In genomic region chr3:12965999-12966846, GRCh38 we compare ENCODE assay signal across 9 cellular contexts.
DNase-seq lines count a peak whose midpoint lies in the region; ATAC-seq and TF ChIP-seq lines count a peak whose summit lies in the region.
"Had no signal": no experiment of that assay in that cellular context is flagged by ENCODE, and none has a peak within 500 bp of the region (broad histone marks: within the 10 kb centered on the region; RNA-seq: fewer than 3 reads in every experiment).

No MANE protein-coding gene starts in this region.

- no peak overlapping the region for H3K18ac ChIP-seq in mesendoderm (ENCODE audit: low read length)

- H3K9ac ChIP-seq in mesendoderm (ENCODE audit: low read length), result peak overlapping the region; percentile 75

- H3K27me3 ChIP-seq in breast epithelium, result no peaks in the 10 kb centered on the region
- no peaks in the 10 kb centered on the region for H3K27me3 ChIP-seq in mesendoderm (ENCODE audit: insufficient read depth, low read length, poor library complexity)
- no peaks in the 10 kb centered on the region for H3K27me3 ChIP-seq in upper lobe of right lung

- peak overlapping the region; percentile 94 for H3K56ac ChIP-seq in mesendoderm (ENCODE audit: low read length)

- H3K4me1 ChIP-seq in breast epithelium, result peaks cover 0 to 6% of the 10 kb centered on the region in 2 donors
- H3K4me1 ChIP-seq in mesendoderm (ENCODE audit: control insufficient read depth, low read depth, low read length), result peaks cover 4% of the 10 kb centered on the region
- peaks cover 51% of the 10 kb centered on the region for H3K4me1 ChIP-seq in upper lobe of right lung

- H2BK5ac ChIP-seq in mesendoderm (ENCODE audit: low read length), result no peak overlapping the region

- no peak overlapping the region for H2AK5ac ChIP-seq in mesendoderm (ENCODE audit: low read length)

- WGBS in mesendoderm (ENCODE audit: extremely low coverage, insufficient coverage, low lambda C conversion rate), result no CpG with 5 or more reads among the region's 11 CpGs

- H2BK120ac ChIP-seq in mesendoderm (ENCODE audit: low read depth, low read length), result no peak overlapping the region

- no peaks in the 10 kb centered on the region for H3K27me3 Mint-ChIP-seq in activated T-cell treated with anti-CD3 and anti-CD28 coated beads, Interleukin-2, amount 50 U/mL, for 4 hours (ENCODE audit: low read depth)

- TF ChIP-seq POLR2A in breast epithelium (IDR thresholded peaks at IDR 0.05), result no peak

- peaks cover 36% of the 10 kb centered on the region for H3K79me1 ChIP-seq in mesendoderm (ENCODE audit: low read length)

- H3K27ac ChIP-seq in breast epithelium, result peak overlapping the region; percentile 66 to 76
- no peak overlapping the region for H3K27ac ChIP-seq in mesendoderm (ENCODE audit: low read depth, low read length)
- no peak overlapping the region for H3K27ac ChIP-seq in upper lobe of right lung

- H3K9me3 ChIP-seq in breast epithelium (no peaks in the 10 kb centered on the region), upper lobe of right lung (no peaks in the 10 kb centered on the region)

- H3K23ac ChIP-seq in mesendoderm (ENCODE audit: low read length), result peak overlapping the region; percentile 69

- H3K4me3 ChIP-seq in breast epithelium, result peak overlapping the region; percentile 71 to 88 (median 73)
- peak overlapping the region; percentile 58 for H3K4me3 ChIP-seq in mesendoderm (ENCODE audit: low read length)
- peak overlapping the region; percentile 87 for H3K4me3 ChIP-seq in upper lobe of right lung

- intact Hi-C loops in breast epithelium (cut with DNase I; ENCODE audit: low total_unique reads), result loop anchor here (5.0 kb wide), 1 partner anchor 1309 kb away; no protein-coding TSS in a partner anchor
- intact Hi-C loops in upper lobe of right lung (cut with DNase I), result no loop called here

- no peak overlapping the region for H4K8ac ChIP-seq in mesendoderm (ENCODE audit: low read depth, low read length)

- H3K4me2 ChIP-seq in mesendoderm (ENCODE audit: low read length), result peak overlapping the region; percentile 78

- H3K36me3 ChIP-seq in breast epithelium, result no peaks in the 10 kb centered on the region
- no peaks in the 10 kb centered on the region for H3K36me3 ChIP-seq in mesendoderm (ENCODE audit: control insufficient read depth, insufficient read depth, low read length)
- no peaks in the 10 kb centered on the region for H3K36me3 ChIP-seq in upper lobe of right lung

- H3K4me3 Mint-ChIP-seq in activated T-cell treated with anti-CD3 and anti-CD28 coated beads, Interleukin-2, amount 50 U/mL, for 4 hours, result peak overlapping the region; percentile 83

- no peaks in the 10 kb centered on the region for H3K9me3 Mint-ChIP-seq in activated T-cell treated with anti-CD3 and anti-CD28 coated beads, Interleukin-2, amount 50 U/mL, for 4 hours

- peaks cover 23% of the 10 kb centered on the region for H3K79me2 ChIP-seq in mesendoderm (ENCODE audit: control insufficient read depth, insufficient read depth, low read length)

- no peak overlapping the region for H2BK15ac ChIP-seq in mesendoderm (replicated peaks; ENCODE audit: low read depth)

- no peak for TF ChIP-seq CTCF in breast epithelium (IDR thresholded peaks at IDR 0.05)
- TF ChIP-seq CTCF in upper lobe of right lung (IDR thresholded peaks at IDR 0.05), result no peak

- peaks cover 2% of the 10 kb centered on the region for H3K36me3 Mint-ChIP-seq in activated T-cell treated with anti-CD3 and anti-CD28 coated beads, Interleukin-2, amount 50 U/mL, for 4 hours (ENCODE audit: insufficient read depth)

- no peak overlapping the region for H3K4ac ChIP-seq in mesendoderm (ENCODE audit: low read depth, low read length)

- peaks cover 77% of the 10 kb centered on the region for H3K4me1 Mint-ChIP-seq in activated T-cell treated with anti-CD3 and anti-CD28 coated beads, Interleukin-2, amount 50 U/mL, for 4 hours (ENCODE audit: low read depth)

- no peak overlapping the region for H4K5ac ChIP-seq in mesendoderm (ENCODE audit: low read length)

- ATAC-seq in activated T-cell treated with anti-CD3 and anti-CD28 coated beads, Interleukin-2, amount 50 U/mL, for 4 hours, result no peak
- ATAC-seq in upper lobe of right lung, result no peak

- no peak for DNase-seq in activated T-cell treated with anti-CD3 and anti-CD28 coated beads, Interleukin-2, amount 50 U/mL, for 4 hours
- DNase-seq in activated T-cell treated with anti-CD3 and anti-CD28 coated beads for 4 hours (no peak), breast epithelium (ENCODE audit: low spot score in 2 of 2) (no peak), mesendoderm (no peak), upper lobe of right lung (no peak), NCI-H187 treated with DMSO at 0.1 percent for 48 hours (lab: John Stamatoyannopoulos, UW) (no peak), 8988T (no peak)
- no peak for DNase-seq in activated naive CD4-positive, alpha-beta T cell treated with Interleukin-2 at 50 U/mL for 16 hours
- DNase-seq: NK-92 treated with Interleukin-12 subunit alpha and Interleukin-12 subunit beta, amount 100 ng/mL, for 24 hours had no signal

Comparison
In these comparisons a context has a peak if more than half of its experiments do, and no peak if none do; other contexts are left out.
1. H3K27ac ChIP-seq: peak in breast epithelium (2 of 2); none in mesendoderm (single experiment) and upper lobe of right lung (single experiment).
2. Peak in every context shown above with its lines, with median percentiles within 50 percentile points of each other: H3K4me3 ChIP-seq.